In genomic region chr2:230913406-230913805, GRCh38 we compare ENCODE assay signal across 8 cellular contexts. TPM values are rescaled to one million over a fixed set of nuclear protein-coding genes. Genes with fewer than 3 reads are reported as not detected.
DNase-seq lines count a peak whose midpoint lies in the region; ATAC-seq, FAIRE-seq and TF ChIP-seq lines count a peak whose summit lies in the region.

No MANE protein-coding gene starts in this region.

- RAD21 ChIA-PET in GM12878 (lab: Charles Lee; ENCODE audit: unreplicated experiment), result interaction anchor here (0.9 to 3.3 kb wide), 9 partner anchors 9 to 89 kb away, joined by 3 to 31 read pairs (median 4); partner anchors contain the start of gene GPR55

- in situ Hi-C loops in GM12878 (cut with MboI), result no loop called here

- H2AFZ ChIP-seq in GM12878 (ENCODE audit: control insufficient read depth, low read depth, low read length), result no peak overlapping the region

- peak; percentile 62 for TF ChIP-seq RAD21 in GM12878 (IDR thresholded peaks at IDR 0.05; ENCODE audit: insufficient read depth, low read depth, low read length)

- no peak overlapping the region for H3K4me2 ChIP-seq in GM12878 (ENCODE audit: control insufficient read depth, insufficient read depth)

- 100% methylated on average over 2 of the region's 2 CpGs for WGBS in GM12878 (ENCODE audit: insufficient coverage, insufficient replicate concordance, low lambda C conversion rate, missing lambda C conversion rate)

- no TSS peak for BruUV-seq in GM12878 (replicated peaks; lab: Mats Ljungman, UMichigan)

- peak; percentile 45 to 61 (median 60) for TF ChIP-seq CTCF in GM12878 (IDR thresholded peaks at IDR 0.05 in 2 of 3, conservative IDR thresholded peaks at IDR 0.05 in 1 of 3; ENCODE audit: control insufficient read depth in 2 of 3, extremely low read depth in 1 of 3, insufficient read depth in 1 of 3, low read depth in 3 of 3, low read length in 3 of 3)
- TF ChIP-seq CTCF in mucosa of descending colon (IDR thresholded peaks at IDR 0.05), result peak; percentile 52

- POLR2A ChIA-PET in GM12878 (lab: Charles Lee), result interaction anchor here (0.6 to 1.8 kb wide), 5 partner anchors 11 to 243 kb away, joined by 3 to 6 read pairs (median 3); partner anchors contain the start of gene GPR55

- intact Hi-C loops in GM12878 (cut with micrococcal nuclease; ENCODE audit: unreplicated experiment) (no loop called here), mucosa of descending colon (cut with DNase I, micrococcal nuclease) (loop anchor here in 1 of 2 donors (10.0 kb wide), 1 partner anchor 59 kb away; no protein-coding TSS in a partner anchor)

- H3K9ac ChIP-seq in GM12878 (ENCODE audit: control insufficient read depth, insufficient read depth, low read length), result no peak overlapping the region

- peaks cover 4% of the 10 kb centered on the region; the same call in 1 of the 2 replicates for H4K20me1 ChIP-seq in GM12878 (ENCODE audit: control insufficient read depth, insufficient read depth)

- no peaks in the 10 kb centered on the region for H3K27me3 ChIP-seq in GM12878 (replicated peaks in 1 of 2; ENCODE audit: control insufficient read depth in 2 of 2, insufficient read depth in 2 of 2, low read length in 1 of 2)

- DNase-seq in GF-D8 (lab: John Stamatoyannopoulos, UW), result peak; percentile 71
- DNase-seq in Kasumi-1 (lab: John Stamatoyannopoulos, UW), result peak; percentile 74 to 75
- DNase-seq in GM12878 (ENCODE audit: low read depth, low spot score), result no peak
- peak; percentile 49 to 70 (median 59) for DNase-seq in mucosa of descending colon
- DNase-seq in HTR-8/SVneo (ENCODE audit: insufficient read length, low spot score), result no peak
- no peak for DNase-seq in NK-92 treated with Interleukin-12 subunit alpha and Interleukin-12 subunit beta, amount 100 ng/mL, for 24 hours (lab: John Stamatoyannopoulos, UW)

- TF ChIP-seq POLR2A in GM12878 (IDR thresholded peaks at IDR 0.05; ENCODE audit: low read depth, low read length), result no peak

- peaks cover 74% of the 10 kb centered on the region for H3K79me2 ChIP-seq in GM12878 (ENCODE audit: control insufficient read depth, insufficient read depth, low read length)

- TF ChIP-seq EP300 in GM12878 (IDR thresholded peaks at IDR 0.05; ENCODE audit: borderline replicate concordance in 1 of 2, control insufficient read depth in 1 of 2, low read depth in 2 of 2, low read length in 2 of 2), result no peak

- H3K4me1 ChIP-seq in GM12878 (ENCODE audit: control insufficient read depth, insufficient read depth, low read length), result peaks cover 23% of the 10 kb centered on the region
- H3K4me1 ChIP-seq in mucosa of descending colon (ENCODE audit: low read depth), result peaks cover 3% of the 10 kb centered on the region

- no peak overlapping the region for H3K4me3 ChIP-seq in GM12878
- no peak overlapping the region for H3K4me3 ChIP-seq in mucosa of descending colon

- H3K36me3 ChIP-seq in GM12878 (ENCODE audit: control insufficient read depth in 2 of 2, insufficient read depth in 2 of 2, low read length in 1 of 2) (peaks cover 17 to 20% of the 10 kb centered on the region in 2 experiments), mucosa of descending colon (ENCODE audit: low read depth) (no peaks in the 10 kb centered on the region)

- H3K27ac ChIP-seq in GM12878 (ENCODE audit: control insufficient read depth, insufficient read depth), result peak overlapping the region; percentile 13; the same call in 1 of the 2 replicates

- CTCF ChIA-PET in GM12878 (lab: Yijun Ruan, JAX), result interaction anchor here (0.7 to 5.6 kb wide), 23 partner anchors 8 to 101 kb away, joined by 3 to 58 read pairs (median 4); partner anchors contain the start of genes GPR55 and ITM2C

- ATAC-seq in GM12878, result peak; percentile 69
- peak; percentile 77 for ATAC-seq in mucosa of descending colon
- no peak for ATAC-seq in GM21526 (IDR thresholded peaks at IDR 0.05; ENCODE audit: low FRiP score, unreplicated experiment)
- ATAC-seq in HG03521 (IDR thresholded peaks at IDR 0.05; ENCODE audit: unreplicated experiment), result no peak

- FAIRE-seq in GM12878 (lab: Jason Lieb, UNC) (no peak), HTR-8/SVneo (lab: Jason Lieb, UNC) (no peak)

- H3K9me3 ChIP-seq in GM12878 (replicated peaks; ENCODE audit: control insufficient read depth, insufficient read depth, low read length) (no peaks in the 10 kb centered on the region), mucosa of descending colon (no peaks in the 10 kb centered on the region)

- SMC1A ChIA-PET in GM12878 (lab: Charles Lee; ENCODE audit: uncharacterized antibody, unreplicated experiment), result interaction anchor here (0.9 to 7.8 kb wide), 12 partner anchors 8 to 89 kb away, joined by 3 to 59 read pairs (median 4); partner anchors contain the start of gene GPR55

TF ChIP-seq in GM12878, 131 proteins besides CTCF, POLR2A, EP300 and RAD21 (continues in another document):
- TF ChIP-seq MEF2A (IDR thresholded peaks at IDR 0.05; ENCODE audit: insufficient read depth, low read depth, low read length), result no peak
- no peak for TF ChIP-seq TCF7 (IDR thresholded peaks at IDR 0.05; ENCODE audit: borderline replicate concordance)
- no peak for TF ChIP-seq CEBPZ (IDR thresholded peaks at IDR 0.05; ENCODE audit: low read depth, low read length)
- peak; percentile 49 for TF ChIP-seq YY1 (IDR thresholded peaks at IDR 0.05; ENCODE audit: low read depth, low read length)
- TF ChIP-seq FOXM1 (IDR thresholded peaks at IDR 0.05; ENCODE audit: low read depth, low read length), result no peak

RNA-seq across cellular contexts. Expression of gene GPR55, which starts 11.6 kb away (rescaled TPM):
- 20.6 and 24.6 TPM in 2 replicates for total RNA-seq in GM12878 (2013; cell fraction: nucleolus; rRNA removed)
- total RNA-seq in GM12878 (2014; rRNA removed), result 11.2 and 12.3 TPM in 2 replicates
- total RNA-seq in GM12878 (2014; rRNA removed; fragmentation: Illumina TruSeq; extraction: Trizol), result 18.1 and 19.2 TPM in 2 replicates
- 26.8 and 30.1 TPM in 2 replicates for total RNA-seq in GM12878 (2021)
- 12.4 TPM for polyA plus RNA-seq in GM12878 (2011; ENCODE audit: low read depth)
- polyA plus RNA-seq in GM12878 (2011; rRNA removed), result 16.5 and 26.9 TPM in 2 replicates
- polyA plus RNA-seq in GM12878 (2011; cell fraction: cytosol; rRNA removed), result 26.5 and 38.7 TPM in 2 replicates
- polyA plus RNA-seq in GM12878 (2011; cell fraction: nucleus; rRNA removed), result 39.0 and 48.7 TPM in 2 replicates
- 17.2 and 17.7 TPM in 2 replicates for polyA plus RNA-seq in GM12878 (2012)
- 20.4 and 24.4 TPM in 2 replicates for polyA plus RNA-seq in GM12878 (2014; fragmentation: Illumina TruSeq; extraction: Trizol)
- polyA plus RNA-seq in GM12878 (2014; fragmentation: Nextera tagmentation; extraction: Ambion mirVana), result 1 to 10 TPM; 2.1 to 5.5 TPM
- 23.4 and 23.5 TPM in 2 replicates for polyA plus RNA-seq in GM12878 (2014; rRNA removed)
- 10 to 100 TPM; 12.6 to 13.2 TPM for polyA plus RNA-seq in GM12878 (2016; fragmentation: Nextera tagmentation; extraction: Ambion mirVana)
- 60.8 and 66.5 TPM in 2 replicates for polyA minus RNA-seq in GM12878 (2011; rRNA and poly(A)+ RNA removed)
- polyA minus RNA-seq in GM12878 (2011; cell fraction: cytosol; rRNA and poly(A)+ RNA removed), result 6.0 and 6.2 TPM in 2 replicates
- 10.9 and 19.2 TPM in 2 replicates for polyA minus RNA-seq in GM12878 (2011; cell fraction: nucleus; rRNA and poly(A)+ RNA removed)
- 1 to 10 TPM in 2 of 3 donors, under 1 TPM in 1; 0.99 to 1.1 (median 1.1) TPM for total RNA-seq in mucosa of descending colon

RNA-seq across cellular contexts. Expression of gene ITM2C, which starts 48.7 kb away (rescaled TPM):
- 42.5 and 42.9 TPM in 2 replicates for total RNA-seq in GM12878 (2013; cell fraction: nucleolus; rRNA removed)
- total RNA-seq in GM12878 (2014; rRNA removed) (110 and 131 TPM in 2 replicates), GM12878 (2014; rRNA removed; fragmentation: Illumina TruSeq; extraction: Trizol) (102 and 110 TPM in 2 replicates), GM12878 (2021) (155 and 167 TPM in 2 replicates), mucosa of descending colon (1,000 to 10,000 TPM; 1,048 to 2,192 (median 2,113) TPM)
- polyA plus RNA-seq in GM12878 (2011; ENCODE audit: low read depth), result 46.6 TPM
- polyA plus RNA-seq in GM12878 (2011; rRNA removed) (57.5 and 96.3 TPM in 2 replicates), GM12878 (2014; fragmentation: Illumina TruSeq; extraction: Trizol) (82.9 and 170 TPM in 2 replicates), GM12878 (2014; fragmentation: Nextera tagmentation; extraction: Ambion mirVana) (10 to 100 TPM in 1 of 2 experiments, 1 to 10 TPM in 1; 5.4 to 16.9 TPM), GM12878 (2014; rRNA removed) (185 and 204 TPM in 2 replicates), GM12878 (2016; fragmentation: Nextera tagmentation; extraction: Ambion mirVana) (100 to 1,000 TPM; 191 to 195 TPM)
- 139 and 172 TPM in 2 replicates for polyA plus RNA-seq in GM12878 (2011; cell fraction: cytosol; rRNA removed)
- 53.0 and 55.2 TPM in 2 replicates for polyA plus RNA-seq in GM12878 (2011; cell fraction: nucleus; rRNA removed)
- 79.4 and 173 TPM in 2 replicates for polyA plus RNA-seq in GM12878 (2012)
- polyA minus RNA-seq in GM12878 (2011; rRNA and poly(A)+ RNA removed), result 118 and 121 TPM in 2 replicates
- 26.1 and 33.1 TPM in 2 replicates for polyA minus RNA-seq in GM12878 (2011; cell fraction: cytosol; rRNA and poly(A)+ RNA removed)
- 5.1 and 9.5 TPM in 2 replicates for polyA minus RNA-seq in GM12878 (2011; cell fraction: nucleus; rRNA and poly(A)+ RNA removed)

Comparison
In these comparisons a context has a peak if more than half of its experiments do, and no peak if none do; other contexts are left out.
1. DNase-seq: peak in GF-D8 (single experiment), Kasumi-1 (2 of 2) and mucosa of descending colon (3 of 3); none in GM12878 (single experiment), HTR-8/SVneo (single experiment) and NK-92 treated with Interleukin-12 subunit alpha and Interleukin-12 subunit beta, amount 100 ng/mL, for 24 hours (single experiment).
2. ATAC-seq: peak in GM12878 (single experiment) and mucosa of descending colon (single experiment); none in GM21526 (single experiment) and HG03521 (single experiment).
3. RNA of gene GPR55, which starts 11.6 kb away (total RNA-seq): 11.2 to 30.1 TPM in GM12878; 0.99 to 1.1 TPM in mucosa of descending colon; every median in the first group is over 4 times any median in the second.
4. RNA of gene ITM2C, which starts 48.7 kb away (total RNA-seq): 1,048 to 2,192 TPM in mucosa of descending colon; 42.5 to 167 TPM in GM12878; every median in the first group is over 4 times any median in the second.